9 cellular contexts compared by ENCODE assay signal in the genomic region with DNA sequence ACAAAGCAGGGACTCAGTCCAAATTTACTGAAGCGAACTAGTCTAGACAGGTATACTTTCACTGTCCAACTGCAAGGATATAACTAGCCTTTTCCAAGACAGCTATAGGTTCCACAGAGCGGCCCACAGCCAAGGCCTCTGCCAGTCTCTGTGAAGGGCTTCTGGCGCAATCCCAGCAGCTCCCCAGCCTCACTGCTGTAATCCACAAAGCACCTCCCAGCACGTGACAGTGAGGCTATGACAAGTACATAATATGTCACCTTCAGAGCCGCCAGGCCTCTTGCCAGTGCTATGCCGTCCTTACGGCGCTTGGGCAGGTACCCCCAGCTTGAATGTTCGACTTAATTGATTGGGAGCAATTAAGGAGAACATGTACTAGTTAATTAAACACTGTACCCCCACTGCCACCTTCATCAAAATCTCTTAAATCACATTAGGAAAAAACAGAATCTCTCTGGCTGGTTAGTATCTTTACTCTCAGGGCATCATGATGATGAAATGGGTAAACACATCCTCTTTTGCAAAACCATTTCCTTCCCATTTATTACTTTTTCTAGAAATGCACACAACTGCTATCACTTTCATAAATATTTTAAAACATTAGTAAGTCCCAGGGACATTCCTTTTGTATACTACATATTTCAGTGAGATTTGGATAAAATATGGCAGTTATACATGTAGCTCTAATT.
A peak's percentile ranks its signal among the peaks of the same experiment; 100 is the strongest.
DNase-seq lines count a peak whose midpoint lies in the region; ATAC-seq and TF ChIP-seq lines count a peak whose summit lies in the region.
"Had no signal": no experiment of that assay in that cellular context is flagged by ENCODE, and none has a peak within 500 bp of the region (broad histone marks: within the 10 kb centered on the region; RNA-seq: fewer than 3 reads in every experiment).

No MANE protein-coding gene starts in this region.

- CTCF ChIA-PET in OCI-LY7 (lab: Charles Lee; ENCODE audit: unreplicated experiment) = no interaction called here

- H3K27ac ChIP-seq in OCI-LY7 (ENCODE audit: low read depth, low read length, poor library complexity, severe bottlenecking) = no peak overlapping the region
- H3K27ac ChIP-seq: 22Rv1 had no signal

- peak overlapping the region; percentile 5; the same call in 1 of the 2 replicates for H3K4me2 ChIP-seq in OCI-LY7 (ENCODE audit: low read length)

- POLR2A ChIA-PET in OCI-LY7 (lab: Charles Lee) = interaction anchor here (0.6 kb wide), 2 partner anchors 437 to 1081 kb away, joined by 4 to 7 read pairs; no protein-coding TSS in a partner anchor

- no peak for TF ChIP-seq CTCF in OCI-LY7 (conservative IDR thresholded peaks at IDR 0.05; ENCODE audit: low read length)

- H3K4me3 ChIP-seq in OCI-LY7 (ENCODE audit: low read depth, low read length, poor library complexity, severe bottlenecking) = no peak overlapping the region

- no peaks in the 10 kb centered on the region for H3K27me3 Mint-ChIP-seq in stimulated activated naive B cell treated with anti-CD40 and anti-IgM and Interleukin-4, amounts not matched to agents 10 μg/mL and 1 μg/mL and 100 μg/mL, for 72 hours

- BruUV-seq in OCI-LY7 (replicated peaks; lab: Mats Ljungman, UMichigan) = no TSS peak

- no peak overlapping the region for H2AFZ ChIP-seq in OCI-LY7 (ENCODE audit: low read length)

- peaks cover 19% of the 10 kb centered on the region for H3K4me1 ChIP-seq in OCI-LY7 (ENCODE audit: insufficient read depth, low read length, poor library complexity, severe bottlenecking)

- H3K9me2 ChIP-seq in OCI-LY7 (ENCODE audit: insufficient read depth, low read length) = no peaks in the 10 kb centered on the region

- in situ Hi-C loops in ACHN (cut with HindIII; ENCODE audit: low pct_ligation_motif_present, low pct_unique_long_range_greater_than_20kb, low sequenced_read_pairs) = no loop called here

- ATAC-seq in stimulated activated naive B cell treated with anti-CD40 and anti-IgM and Interleukin-4, amounts not matched to agents 10 μg/mL and 1 μg/mL and 100 μg/mL, for 72 hours (replicated peaks) = peak; percentile 69 to 77
- ATAC-seq in HG03095 (IDR thresholded peaks at IDR 0.05; ENCODE audit: unreplicated experiment) (no peak), GM19455 (IDR thresholded peaks at IDR 0.05; ENCODE audit: unreplicated experiment) (no peak)

- peaks cover 0 to 9% of the 10 kb centered on the region in 2 donors for H3K36me3 Mint-ChIP-seq in stimulated activated naive B cell treated with anti-CD40 and anti-IgM and Interleukin-4, amounts not matched to agents 10 μg/mL and 1 μg/mL and 100 μg/mL, for 72 hours

- peaks cover 44 to 66% of the 10 kb centered on the region in 2 donors for H3K4me1 Mint-ChIP-seq in stimulated activated naive B cell treated with anti-CD40 and anti-IgM and Interleukin-4, amounts not matched to agents 10 μg/mL and 1 μg/mL and 100 μg/mL, for 72 hours

- H3K27ac Mint-ChIP-seq in stimulated activated naive B cell treated with anti-CD40 and anti-IgM and Interleukin-4, amounts not matched to agents 10 μg/mL and 1 μg/mL and 100 μg/mL, for 72 hours = peak overlapping the region; percentile 72

- H3K79me2 ChIP-seq in OCI-LY7 (ENCODE audit: insufficient read depth, low read depth, low read length) = no peaks in the 10 kb centered on the region

- peak; percentile 33 for DNase-seq in DMS 273 (lab: John Stamatoyannopoulos, UW; ENCODE audit: unreplicated experiment)
- DNase-seq in DMS 273 treated with DMSO at 0.1 percent for 48 hours (lab: John Stamatoyannopoulos, UW) = no peak
- DNase-seq in OCI-LY7 (ENCODE audit: low spot score) = no peak
- peak; percentile 55 for DNase-seq in germinal center (ENCODE audit: low spot score)
- DNase-seq in stimulated activated naive B cell treated with anti-CD40 and anti-IgM and Interleukin-4, amounts not matched to agents 10 μg/mL and 1 μg/mL and 100 μg/mL, for 72 hours = no peak
- DNase-seq in ACHN = no peak

- no peaks in the 10 kb centered on the region for H4K20me1 ChIP-seq in OCI-LY7 (ENCODE audit: insufficient read depth, low read length)

- intact Hi-C loops in OCI-LY7 (cut with micrococcal nuclease; ENCODE audit: unreplicated experiment) = no loop called here

- H3K9me3 ChIP-seq in OCI-LY7 (ENCODE audit: low read length) = no peaks in the 10 kb centered on the region

- peak overlapping the region; percentile 19 to 44 for H3K4me3 Mint-ChIP-seq in stimulated activated naive B cell treated with anti-CD40 and anti-IgM and Interleukin-4, amounts not matched to agents 10 μg/mL and 1 μg/mL and 100 μg/mL, for 72 hours

- H3K9me3 Mint-ChIP-seq in stimulated activated naive B cell treated with anti-CD40 and anti-IgM and Interleukin-4, amounts not matched to agents 10 μg/mL and 1 μg/mL and 100 μg/mL, for 72 hours = no peaks in the 10 kb centered on the region

- no peaks in the 10 kb centered on the region for H3K36me3 ChIP-seq in OCI-LY7 (ENCODE audit: insufficient read depth, low read length)

Comparison
In these comparisons a context has a peak if more than half of its experiments do, and no peak if none do; other contexts are left out.
1. DNase-seq: peak in DMS 273 (single experiment) and germinal center (single experiment); none in DMS 273 treated with DMSO at 0.1 percent for 48 hours (single experiment), OCI-LY7 (single experiment), stimulated activated naive B cell treated with anti-CD40 and anti-IgM and Interleukin-4, amounts not matched to agents 10 μg/mL and 1 μg/mL and 100 μg/mL, for 72 hours (single experiment) and ACHN (single experiment).
2. ATAC-seq: peak in stimulated activated naive B cell treated with anti-CD40 and anti-IgM and Interleukin-4, amounts not matched to agents 10 μg/mL and 1 μg/mL and 100 μg/mL, for 72 hours (2 of 2); none in HG03095 (single experiment) and GM19455 (single experiment).